ENCODE assay signal across 30 cellular contexts in genomic region chr7:148115308-148115707, GRCh38.
"Had no signal": no experiment of that assay in that cellular context is flagged by ENCODE, and none has a peak within 500 bp of the region (broad histone marks: within the 10 kb centered on the region; RNA-seq: fewer than 3 reads in every experiment).

No MANE protein-coding gene starts in this region.

- H3K9me3 ChIP-seq: left lung, lower lobe of right lung, pancreas, prostate gland, stomach, testis, thyroid gland, transverse colon, upper lobe of left lung, vagina had no signal

- H3K9me3 Mint-ChIP-seq: immature natural killer cell; naive thymus-derived CD8-positive, alpha-beta T cell; stimulated activated naive B cell treated with anti-CD40 and anti-IgM and Interleukin-4, amounts not matched to agents 10 μg/mL and 1 μg/mL and 100 μg/mL, for 72 hours had no signal

- H3K27ac Mint-ChIP-seq: immature natural killer cell; naive thymus-derived CD8-positive, alpha-beta T cell; nephron progenitor cell; stimulated activated naive B cell treated with anti-CD40 and anti-IgM and Interleukin-4, amounts not matched to agents 10 μg/mL and 1 μg/mL and 100 μg/mL, for 72 hours had no signal

- H3K4me1 ChIP-seq: left lung, lower lobe of right lung, pancreas, prostate gland, stomach, testis, thyroid gland, transverse colon, upper lobe of left lung, vagina had no signal

- H3K27ac ChIP-seq: left lung, lower lobe of right lung, pancreas, prostate gland, skin epidermis, stomach, testis, thyroid gland, transverse colon, upper lobe of left lung, vagina had no signal

- DNase-seq: immature natural killer cell; kidney; left colon; left lung; lower lobe of right lung; mammary epithelial cell; mesenchymal stem cell; naive thymus-derived CD8-positive, alpha-beta T cell; nephron progenitor cell; nucleus accumbens; pancreas; posterior cingulate gyrus; retina; right cardiac atrium; stimulated activated CD4-positive, alpha-beta T cell treated with anti-CD3 and anti-CD28 coated beads, Interleukin-12 subunit alpha, Interleukin-12 subunit beta, amount 100 ng/mL, for 4 hours; stimulated activated CD4-positive, alpha-beta T cell treated with anti-CD3 and anti-CD28 coated beads, Interleukin-15, amount 100 ng/mL, for 24 hours; stimulated activated CD4-positive, alpha-beta T cell treated with anti-CD3 and anti-CD28 coated beads, Interleukin-2, amount 100 ng/mL, for 24 hours; stimulated activated CD4-positive, alpha-beta T cell treated with anti-CD3 and anti-CD28 coated beads, Interleukin-4, amount 100 ng/mL, for 1 hour; stimulated activated naive B cell treated with anti-CD40 and anti-IgM and Interleukin-4, amounts not matched to agents 10 μg/mL and 1 μg/mL and 100 μg/mL, for 72 hours; stimulated activated naive CD8-positive, alpha-beta T cell treated with anti-CD3 and anti-CD28 coated beads, Interleukin-15, Interleukin-2, amounts not matched to agents 100 U/mL and 50 U/mL, for 24 hours; stomach; testis; thyroid gland; transverse colon; upper lobe of left lung had no signal

- H3K4me3 ChIP-seq: left lung, lower lobe of right lung, pancreas, prostate gland, skin epidermis, stomach, testis, thyroid gland, transverse colon, upper lobe of left lung, vagina had no signal

- H3K4me3 Mint-ChIP-seq: immature natural killer cell; naive thymus-derived CD8-positive, alpha-beta T cell; nephron progenitor cell; stimulated activated naive B cell treated with anti-CD40 and anti-IgM and Interleukin-4, amounts not matched to agents 10 μg/mL and 1 μg/mL and 100 μg/mL, for 72 hours had no signal

- H3K27me3 Mint-ChIP-seq: stimulated activated naive B cell treated with anti-CD40 and anti-IgM and Interleukin-4, amounts not matched to agents 10 μg/mL and 1 μg/mL and 100 μg/mL, for 72 hours had no signal

- H3K4me1 Mint-ChIP-seq: immature natural killer cell; naive thymus-derived CD8-positive, alpha-beta T cell; stimulated activated naive B cell treated with anti-CD40 and anti-IgM and Interleukin-4, amounts not matched to agents 10 μg/mL and 1 μg/mL and 100 μg/mL, for 72 hours had no signal

- H3K27me3 ChIP-seq: left lung, pancreas, testis, thyroid gland, transverse colon, upper lobe of left lung, vagina had no signal

- H3K36me3 ChIP-seq: left lung, lower lobe of right lung, pancreas, prostate gland, stomach, thyroid gland, transverse colon, upper lobe of left lung, vagina had no signal

- FAIRE-seq: islet of Langerhans, kidney, pancreas had no signal

- H3K36me3 Mint-ChIP-seq: immature natural killer cell; naive thymus-derived CD8-positive, alpha-beta T cell; stimulated activated naive B cell treated with anti-CD40 and anti-IgM and Interleukin-4, amounts not matched to agents 10 μg/mL and 1 μg/mL and 100 μg/mL, for 72 hours had no signal

- ATAC-seq: left colon; left lung; lower lobe of right lung; naive thymus-derived CD8-positive, alpha-beta T cell; pancreas; right cardiac atrium; sciatic nerve; stimulated activated naive B cell treated with anti-CD40 and anti-IgM and Interleukin-4, amounts not matched to agents 10 μg/mL and 1 μg/mL and 100 μg/mL, for 72 hours; stimulated activated naive CD8-positive, alpha-beta T cell treated with anti-CD3 and anti-CD28 coated beads, Interleukin-15, Interleukin-2, amounts not matched to agents 100 U/mL and 50 U/mL, for 24 hours had no signal
